In the genomic region with DNA sequence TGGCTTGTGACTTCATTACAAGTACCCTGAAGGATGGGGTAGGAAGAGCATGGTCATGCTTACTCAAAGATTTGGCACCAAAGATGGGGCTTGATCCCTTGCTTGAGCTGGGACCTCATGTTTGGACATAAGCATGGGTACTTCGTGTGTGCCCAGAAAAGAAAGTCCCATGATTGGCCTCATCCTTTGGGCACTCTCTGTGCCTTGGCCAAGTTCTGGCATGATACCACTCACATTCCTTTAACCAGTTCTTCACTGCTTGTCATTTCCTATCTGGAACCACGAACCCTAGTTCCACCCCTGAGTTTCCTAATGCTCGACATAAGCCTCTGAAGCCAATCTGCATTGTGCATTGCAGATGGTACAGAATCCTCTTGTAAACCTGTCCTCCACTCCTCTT, we compare ENCODE assay signal across 1 cellular context.
TF ChIP-seq lines count a peak whose summit lies in the region.

No MANE protein-coding gene starts in this region.

TF ChIP-seq in WTC11, 78 proteins besides CTCF, POLR2A, EP300 and RAD21 (continued from another document):
- TF ChIP-seq, protein P1, sequence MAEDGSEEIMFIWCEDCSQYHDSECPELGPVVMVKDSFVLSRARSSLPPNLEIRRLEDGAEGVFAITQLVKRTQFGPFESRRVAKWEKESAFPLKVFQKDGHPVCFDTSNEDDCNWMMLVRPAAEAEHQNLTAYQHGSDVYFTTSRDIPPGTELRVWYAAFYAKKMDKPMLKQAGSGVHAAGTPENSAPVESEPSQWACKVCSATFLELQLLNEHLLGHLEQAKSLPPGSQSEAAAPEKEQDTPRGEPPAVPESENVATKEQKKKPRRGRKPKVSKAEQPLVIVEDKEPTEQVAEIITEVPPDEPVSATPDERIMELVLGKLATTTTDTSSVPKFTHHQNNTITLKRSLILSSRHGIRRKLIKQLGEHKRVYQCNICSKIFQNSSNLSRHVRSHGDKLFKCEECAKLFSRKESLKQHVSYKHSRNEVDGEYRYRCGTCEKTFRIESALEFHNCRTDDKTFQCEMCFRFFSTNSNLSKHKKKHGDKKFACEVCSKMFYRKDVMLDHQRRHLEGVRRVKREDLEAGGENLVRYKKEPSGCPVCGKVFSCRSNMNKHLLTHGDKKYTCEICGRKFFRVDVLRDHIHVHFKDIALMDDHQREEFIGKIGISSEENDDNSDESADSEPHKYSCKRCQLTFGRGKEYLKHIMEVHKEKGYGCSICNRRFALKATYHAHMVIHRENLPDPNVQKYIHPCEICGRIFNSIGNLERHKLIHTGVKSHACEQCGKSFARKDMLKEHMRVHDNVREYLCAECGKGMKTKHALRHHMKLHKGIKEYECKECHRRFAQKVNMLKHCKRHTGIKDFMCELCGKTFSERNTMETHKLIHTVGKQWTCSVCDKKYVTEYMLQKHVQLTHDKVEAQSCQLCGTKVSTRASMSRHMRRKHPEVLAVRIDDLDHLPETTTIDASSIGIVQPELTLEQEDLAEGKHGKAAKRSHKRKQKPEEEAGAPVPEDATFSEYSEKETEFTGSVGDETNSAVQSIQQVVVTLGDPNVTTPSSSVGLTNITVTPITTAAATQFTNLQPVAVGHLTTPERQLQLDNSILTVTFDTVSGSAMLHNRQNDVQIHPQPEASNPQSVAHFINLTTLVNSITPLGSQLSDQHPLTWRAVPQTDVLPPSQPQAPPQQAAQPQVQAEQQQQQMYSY (CRISPR knock-in tag; IDR thresholded peaks at IDR 0.05): no peak
- no peak for TF ChIP-seq FOXP1 (CRISPR knock-in tag; IDR thresholded peaks at IDR 0.05; ENCODE audit: borderline replicate concordance)
- TF ChIP-seq, protein P2, sequence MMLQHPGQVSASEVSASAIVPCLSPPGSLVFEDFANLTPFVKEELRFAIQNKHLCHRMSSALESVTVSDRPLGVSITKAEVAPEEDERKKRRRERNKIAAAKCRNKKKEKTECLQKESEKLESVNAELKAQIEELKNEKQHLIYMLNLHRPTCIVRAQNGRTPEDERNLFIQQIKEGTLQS (CRISPR knock-in tag; conservative IDR thresholded peaks at IDR 0.05): no peak
- TF ChIP-seq CDX4 (CRISPR knock-in tag; IDR thresholded peaks at IDR 0.05; ENCODE audit: borderline replicate concordance): no peak
- TF ChIP-seq E2F5 (CRISPR knock-in tag; IDR thresholded peaks at IDR 0.05): no peak
